8 cellular contexts compared by ENCODE assay signal in the genomic region with DNA sequence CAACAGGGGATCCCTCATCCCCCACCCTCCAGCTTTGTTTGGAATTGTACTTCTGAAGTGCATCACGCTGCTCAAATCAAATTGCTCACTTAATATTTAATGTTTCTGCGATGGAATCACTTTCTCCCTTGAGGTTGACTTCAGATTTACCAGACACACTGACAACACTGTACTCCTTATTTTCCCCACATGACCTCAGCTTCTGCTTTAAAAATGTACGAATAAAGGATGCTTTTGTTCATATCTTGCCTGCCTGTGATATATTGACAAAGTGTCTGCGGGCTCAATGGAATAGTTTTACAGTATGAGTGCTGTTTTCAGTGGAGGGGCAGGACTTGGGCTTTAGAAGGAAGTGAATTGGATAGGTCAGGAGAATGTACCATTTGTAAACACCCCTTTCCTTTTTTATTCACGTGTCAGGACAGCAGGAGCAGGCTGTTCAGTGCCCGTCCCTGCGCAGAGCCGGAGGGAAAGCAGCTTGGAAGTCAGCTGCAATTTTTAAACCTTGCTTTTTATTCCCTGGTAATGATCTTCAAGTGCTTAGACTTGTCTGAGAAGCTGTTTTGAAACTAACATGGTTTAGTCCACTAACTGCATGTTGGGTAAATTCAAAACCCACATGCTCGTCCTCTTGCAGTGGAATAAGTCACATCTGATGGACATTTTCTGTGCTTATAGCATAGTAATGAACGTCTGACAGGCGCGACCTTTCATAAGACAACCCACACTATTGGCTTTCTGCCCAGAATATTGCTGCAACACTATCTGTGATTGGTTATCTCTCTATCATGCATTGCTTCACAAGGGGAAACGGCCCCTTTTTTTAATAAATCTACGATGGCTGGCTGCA. TPM values are rescaled to one million over a fixed set of nuclear protein-coding genes. Genes with fewer than 3 reads are reported as not detected.
A peak's percentile ranks its signal among the peaks of the same experiment; 100 is the strongest.
DNase-seq lines count a peak whose midpoint lies in the region; ATAC-seq and TF ChIP-seq lines count a peak whose summit lies in the region.

No MANE protein-coding gene starts in this region.

- DNase-seq in activated CD4-positive, CD25-positive, alpha-beta regulatory T cell (lab: John Stamatoyannopoulos, UW): peak in 3 of 4 experiments; percentile 1 to 11 (median 6)
- DNase-seq in activated CD4-positive, CD25-positive, alpha-beta regulatory T cell treated with anti-CD3 and anti-CD28 coated beads, Interleukin-2, amount 50 U/mL, for 72 hours: no peak
- DNase-seq in NCI-H146 (lab: John Stamatoyannopoulos, UW): peak; percentile 50
- peak; percentile 66 for DNase-seq in T1000 (lab: John Stamatoyannopoulos, UW)
- no peak for DNase-seq in chondrocyte (ENCODE audit: low spot score)
- DNase-seq in left lobe of liver (ENCODE audit: low spot score): peak; percentile 74
- peak; percentile 22 for DNase-seq in stimulated activated CD8-positive, alpha-beta memory T cell treated with anti-CD3 and anti-CD28 coated beads, Interleukin-12 subunit alpha, Interleukin-12 subunit beta, amount 100 ng/mL, for 1 hour (ENCODE audit: low read depth)

- peaks cover 73% of the 10 kb centered on the region for H3K4me1 Mint-ChIP-seq in chondrocyte (ENCODE audit: low read depth)

- no peak for TF ChIP-seq CTCF in chondrocyte (IDR thresholded peaks at IDR 0.05)

- H3K4me3 Mint-ChIP-seq in chondrocyte (ENCODE audit: unreplicated experiment): peak overlapping the region; percentile 64

- no peaks in the 10 kb centered on the region for H3K9me3 Mint-ChIP-seq in chondrocyte (ENCODE audit: low read depth)

- peak overlapping the region; percentile 93 for H3K27ac Mint-ChIP-seq in chondrocyte (ENCODE audit: unreplicated experiment)

- ATAC-seq in HG02642 (IDR thresholded peaks at IDR 0.05; ENCODE audit: poor library complexity, unreplicated experiment): peak; percentile 60
- peak; percentile 70 for ATAC-seq in left lobe of liver

- H3K36me3 Mint-ChIP-seq in chondrocyte (ENCODE audit: low read depth): peaks cover 18% of the 10 kb centered on the region

- no peaks in the 10 kb centered on the region for H3K27me3 Mint-ChIP-seq in chondrocyte (ENCODE audit: low read depth)

RNA-seq across cellular contexts. Expression of gene MBNL1, which starts 29.9 kb away (rescaled TPM):
- 164 to 177 TPM (median 166 TPM) in 3 replicates for total RNA-seq in chondrocyte
- 48.4 TPM for total RNA-seq in left lobe of liver

Comparison
In these comparisons a context has a peak if more than half of its experiments do, and no peak if none do; other contexts are left out.
1. DNase-seq: peak in activated CD4-positive, CD25-positive, alpha-beta regulatory T cell (3 of 4), NCI-H146 (single experiment), T1000 (single experiment), left lobe of liver (single experiment) and stimulated activated CD8-positive, alpha-beta memory T cell treated with anti-CD3 and anti-CD28 coated beads, Interleukin-12 subunit alpha, Interleukin-12 subunit beta, amount 100 ng/mL, for 1 hour (single experiment); none in activated CD4-positive, CD25-positive, alpha-beta regulatory T cell treated with anti-CD3 and anti-CD28 coated beads, Interleukin-2, amount 50 U/mL, for 72 hours (single experiment) and chondrocyte (single experiment).